Comparison of ENCODE assay signal across 8 cellular contexts in genomic region chr18:79570266-79571201, GRCh38.
DNase-seq lines count a peak whose midpoint lies in the region; ATAC-seq and TF ChIP-seq lines count a peak whose summit lies in the region.

No MANE protein-coding gene starts in this region.

- no peak overlapping the region for H3K4me3 Mint-ChIP-seq in activated naive CD8-positive, alpha-beta T cell treated with anti-CD3 and anti-CD28 coated beads, Interleukin-2, amount 10 ng/mL, durations not matched to agents 7 days and 5 days
- H3K4me3 Mint-ChIP-seq in effector memory CD8-positive, alpha-beta T cell, result peak overlapping the region in 1 of 2 donors; percentile 34

- POLR2A ChIA-PET in activated naive CD8-positive, alpha-beta T cell treated with anti-CD3 and anti-CD28 coated beads, Interleukin-2, amount 10 ng/mL, durations not matched to agents 7 days and 5 days (lab: Charles Lee), result interaction anchor here (0.5 kb wide), 1 partner anchor 177 kb away, joined by 3 read pairs; no protein-coding TSS in a partner anchor

- TF ChIP-seq CTCF in GM13977 (IDR thresholded peaks at IDR 0.05; ENCODE audit: extremely low read depth, insufficient read depth, missing control alignments), result no peak

- no peaks in the 10 kb centered on the region for H3K27me3 Mint-ChIP-seq in activated naive CD8-positive, alpha-beta T cell treated with anti-CD3 and anti-CD28 coated beads, Interleukin-2, amount 10 ng/mL, durations not matched to agents 7 days and 5 days
- H3K27me3 Mint-ChIP-seq in effector memory CD8-positive, alpha-beta T cell, result peaks cover 16 to 60% of the 10 kb centered on the region in 2 donors

- in situ Hi-C loops in GM13977 (cut with MboI; ENCODE audit: low pct_unique_long_range_greater_than_20kb, low sequenced_read_pairs, unreplicated experiment), result no loop called here

- H3K36me3 Mint-ChIP-seq in activated naive CD8-positive, alpha-beta T cell treated with anti-CD3 and anti-CD28 coated beads, Interleukin-2, amount 10 ng/mL, durations not matched to agents 7 days and 5 days, result peaks cover 8% of the 10 kb centered on the region
- no peaks in the 10 kb centered on the region for H3K36me3 Mint-ChIP-seq in effector memory CD8-positive, alpha-beta T cell (ENCODE audit: insufficient read depth)

- peak; percentile 84 for TF ChIP-seq EP300 in Ishikawa (IDR thresholded peaks at IDR 0.05; ENCODE audit: borderline replicate concordance)

- peaks cover 13% of the 10 kb centered on the region for H3K4me1 Mint-ChIP-seq in activated naive CD8-positive, alpha-beta T cell treated with anti-CD3 and anti-CD28 coated beads, Interleukin-2, amount 10 ng/mL, durations not matched to agents 7 days and 5 days
- H3K4me1 Mint-ChIP-seq in effector memory CD8-positive, alpha-beta T cell (ENCODE audit: low read depth in 2 of 2), result peaks cover 0 to 4% of the 10 kb centered on the region in 2 donors

- DNase-seq in EH (ENCODE audit: low read depth), result peak; percentile 9
- peak; percentile 15 for DNase-seq in activated naive CD8-positive, alpha-beta T cell treated with anti-CD3 and anti-CD28 coated beads, Interleukin-2, amount 10 ng/mL, durations not matched to agents 7 days and 5 days
- peak; percentile 62 for DNase-seq in mesenteric fat pad (ENCODE audit: low spot score)
- no peak for DNase-seq in GM13977 (ENCODE audit: low spot score)
- no peak for DNase-seq in medulla oblongata (ENCODE audit: extremely low spot score)
- DNase-seq in effector memory CD8-positive, alpha-beta T cell, result no peak

- no peak overlapping the region for H3K27ac Mint-ChIP-seq in activated naive CD8-positive, alpha-beta T cell treated with anti-CD3 and anti-CD28 coated beads, Interleukin-2, amount 10 ng/mL, durations not matched to agents 7 days and 5 days
- no peak overlapping the region for H3K27ac Mint-ChIP-seq in effector memory CD8-positive, alpha-beta T cell

- H3K9me3 Mint-ChIP-seq in activated naive CD8-positive, alpha-beta T cell treated with anti-CD3 and anti-CD28 coated beads, Interleukin-2, amount 10 ng/mL, durations not matched to agents 7 days and 5 days, result peaks cover 7% of the 10 kb centered on the region
- peaks cover 8 to 22% of the 10 kb centered on the region in 2 donors for H3K9me3 Mint-ChIP-seq in effector memory CD8-positive, alpha-beta T cell

- ATAC-seq in activated naive CD8-positive, alpha-beta T cell treated with anti-CD3 and anti-CD28 coated beads, Interleukin-2, amount 10 ng/mL, durations not matched to agents 7 days and 5 days (ENCODE audit: low read depth), result no peak
- no peak for ATAC-seq in HG02840 (IDR thresholded peaks at IDR 0.05; ENCODE audit: low FRiP score, unreplicated experiment)
- no peak for ATAC-seq in effector memory CD8-positive, alpha-beta T cell (replicated peaks)

- no peak for TF ChIP-seq RAD21 in Ishikawa (IDR thresholded peaks at IDR 0.05; ENCODE audit: low read depth)

TF ChIP-seq in Ishikawa, 13 proteins besides CTCF, POLR2A, EP300 and RAD21:
- peak; percentile 98; the same call in 1 of the 2 replicates for TF ChIP-seq ZBTB7A (IDR thresholded peaks at IDR 0.05; ENCODE audit: low read depth)
- TF ChIP-seq FOXM1 (IDR thresholded peaks at IDR 0.05; ENCODE audit: borderline replicate concordance, low read depth), result peak; percentile 81
- peak; percentile 95 for TF ChIP-seq NFIC (IDR thresholded peaks at IDR 0.05)
- TF ChIP-seq CEBPB (IDR thresholded peaks at IDR 0.05), result peak; percentile 48; the same call in 1 of the 2 replicates
- TF ChIP-seq MAX (IDR thresholded peaks at IDR 0.05), result no peak; the same call in none of the 2 replicates
- TF ChIP-seq TCF12 (IDR thresholded peaks at IDR 0.05; ENCODE audit: low read depth), result peak; percentile 95

Comparison
In these comparisons a context has a peak if more than half of its experiments do, and no peak if none do; other contexts are left out.
1. DNase-seq: peak in EH (single experiment), activated naive CD8-positive, alpha-beta T cell treated with anti-CD3 and anti-CD28 coated beads, Interleukin-2, amount 10 ng/mL, durations not matched to agents 7 days and 5 days (single experiment) and mesenteric fat pad (single experiment); none in GM13977 (single experiment), medulla oblongata (single experiment) and effector memory CD8-positive, alpha-beta T cell (0 of 3).